ENCODE assay signal across 8 cellular contexts in genomic region chr21:32611471-32611997, GRCh38. TPM values are rescaled to one million over a fixed set of nuclear protein-coding genes. Genes with fewer than 3 reads are reported as not detected.
A peak's percentile ranks its signal among the peaks of the same experiment; 100 is the strongest.
DNase-seq lines count a peak whose midpoint lies in the region; ATAC-seq and TF ChIP-seq lines count a peak whose summit lies in the region.

No MANE protein-coding gene starts in this region.

- ATAC-seq in HG02981 (IDR thresholded peaks at IDR 0.05; ENCODE audit: unreplicated experiment) (peak; percentile 7), HG02938 (IDR thresholded peaks at IDR 0.05; ENCODE audit: unreplicated experiment) (no peak), HG03039 (IDR thresholded peaks at IDR 0.05; ENCODE audit: unreplicated experiment) (no peak)

- in situ Hi-C loops in astrocyte of the cerebellum (cut with HindIII; ENCODE audit: low sequenced_read_pairs), result no loop called here

- peak overlapping the region; percentile 78 for H3K4me3 ChIP-seq in SJSA1
- H3K4me3 ChIP-seq in astrocyte of the cerebellum (ENCODE audit: low read depth, low read length), result peak overlapping the region; percentile 95
- H3K4me3 ChIP-seq in iPS-18c (ENCODE audit: insufficient read depth, low read depth, low read length), result peak overlapping the region; percentile 80

- H3K9me3 ChIP-seq in SJSA1 (replicated peaks) (no peaks in the 10 kb centered on the region), iPS-18c (ENCODE audit: control insufficient read depth, insufficient read depth, low read length) (no peaks in the 10 kb centered on the region)

- H3K36me3 ChIP-seq in SJSA1, result peaks cover 6% of the 10 kb centered on the region; the same call in 1 of the 2 replicates

- H3K27ac ChIP-seq in SJSA1, result no peak overlapping the region

- DNase-seq in GM03348 (ENCODE audit: low spot score) (peak; percentile 53), SJSA1 (ENCODE audit: low read depth in 1 of 2, low spot score in 2 of 2) (no peak), astrocyte of the cerebellum (ENCODE audit: low read depth) (no peak)
- DNase-seq in stimulated activated CD4-positive, alpha-beta T cell treated with anti-CD3 and anti-CD28 coated beads, Interleukin-1b, Interleukin-23, amount 100 ng/mL, for 4 hours (ENCODE audit: low read depth in 2 of 2), result peak; percentile 3 to 18

- peaks cover 8% of the 10 kb centered on the region for H3K4me1 ChIP-seq in SJSA1 (replicated peaks)

- no peak for TF ChIP-seq CTCF in astrocyte of the cerebellum (IDR thresholded peaks at IDR 0.05; ENCODE audit: low read depth, low read length, missing control alignments)

- 0 out of 2 replicates have a peak, but pooled peaks cover 3% of the 10 kb centered on the region for H3K27me3 ChIP-seq in SJSA1 (replicated peaks)

RNA-seq across cellular contexts. Expression of gene CFAP298, which starts 0.6 kb away (rescaled TPM):
- 30.3 and 63.1 TPM in 2 replicates for total RNA-seq in SJSA1 (2014; rRNA removed; shearing (Covaris generic))

RNA-seq across cellular contexts. Expression of gene TCP10L, which starts 26.2 kb away (rescaled TPM):
- not detected in 2 replicates for total RNA-seq in SJSA1 (2014; rRNA removed; shearing (Covaris generic))

Comparison
In these comparisons a context has a peak if more than half of its experiments do, and no peak if none do; other contexts are left out.
1. DNase-seq: peak in GM03348 (single experiment) and stimulated activated CD4-positive, alpha-beta T cell treated with anti-CD3 and anti-CD28 coated beads, Interleukin-1b, Interleukin-23, amount 100 ng/mL, for 4 hours (2 of 2); none in SJSA1 (0 of 2) and astrocyte of the cerebellum (single experiment).
2. Peak in every context shown above with its lines, with median percentiles within 50 percentile points of each other: H3K4me3 ChIP-seq.